1 cellular context compared by ENCODE assay signal in the genomic region with DNA sequence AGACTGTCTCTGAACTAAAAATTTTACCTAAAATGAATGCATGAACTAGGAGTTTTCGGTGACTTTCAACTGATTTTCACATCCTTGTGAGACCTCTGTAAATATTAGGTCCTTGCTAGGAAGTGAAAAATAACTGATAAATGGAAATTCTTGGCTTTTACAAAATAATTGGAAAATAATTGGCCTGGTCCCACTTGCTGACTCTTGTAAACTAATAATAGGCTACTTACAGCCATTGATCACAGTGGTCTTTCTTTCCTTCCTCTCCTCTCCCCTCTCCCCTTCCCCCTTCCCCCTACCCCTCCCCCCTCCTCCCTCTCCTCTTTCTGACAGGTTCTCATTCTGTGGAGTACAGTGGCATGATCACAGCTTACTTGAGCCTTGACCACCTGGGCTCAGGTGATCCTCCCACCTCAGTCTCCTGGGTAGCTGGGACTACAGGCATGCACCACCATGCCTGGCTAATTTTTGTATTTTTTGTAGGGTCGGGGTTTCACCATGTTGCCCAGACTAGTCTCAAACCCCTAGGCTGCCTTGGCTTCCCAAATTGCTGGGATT.
TF ChIP-seq lines count a peak whose summit lies in the region.

No MANE protein-coding gene starts in this region.

TF ChIP-seq in HepG2, 621 proteins besides CTCF, POLR2A, EP300 and RAD21:
- TF ChIP-seq HNRNPK (IDR thresholded peaks at IDR 0.05; ENCODE audit: low read depth, low read length, poor library complexity, severe bottlenecking) (peak; percentile 88), ZNF207 (IDR thresholded peaks at IDR 0.05; ENCODE audit: borderline replicate concordance) (no peak), PCBP2 (optimal IDR thresholded peaks at IDR 0.05; ENCODE audit: low read depth, low read length, poor library complexity, severe bottlenecking) (peak; percentile 86), FOXO4 (CRISPR knock-in tag; conservative IDR thresholded peaks at IDR 0.05) (0 out of 2 replicates have a peak, but pooled peaks have one; percentile 54), PCBP1 (IDR thresholded peaks at IDR 0.05; ENCODE audit: borderline replicate concordance, low read depth, low read length) (0 out of 2 replicates have a peak, but pooled peaks have one; percentile 69), CREB1 (IDR thresholded peaks at IDR 0.05) (no peak), CREB1 (CRISPR knock-in tag; IDR thresholded peaks at IDR 0.05) (no peak)
